In the genomic region with DNA sequence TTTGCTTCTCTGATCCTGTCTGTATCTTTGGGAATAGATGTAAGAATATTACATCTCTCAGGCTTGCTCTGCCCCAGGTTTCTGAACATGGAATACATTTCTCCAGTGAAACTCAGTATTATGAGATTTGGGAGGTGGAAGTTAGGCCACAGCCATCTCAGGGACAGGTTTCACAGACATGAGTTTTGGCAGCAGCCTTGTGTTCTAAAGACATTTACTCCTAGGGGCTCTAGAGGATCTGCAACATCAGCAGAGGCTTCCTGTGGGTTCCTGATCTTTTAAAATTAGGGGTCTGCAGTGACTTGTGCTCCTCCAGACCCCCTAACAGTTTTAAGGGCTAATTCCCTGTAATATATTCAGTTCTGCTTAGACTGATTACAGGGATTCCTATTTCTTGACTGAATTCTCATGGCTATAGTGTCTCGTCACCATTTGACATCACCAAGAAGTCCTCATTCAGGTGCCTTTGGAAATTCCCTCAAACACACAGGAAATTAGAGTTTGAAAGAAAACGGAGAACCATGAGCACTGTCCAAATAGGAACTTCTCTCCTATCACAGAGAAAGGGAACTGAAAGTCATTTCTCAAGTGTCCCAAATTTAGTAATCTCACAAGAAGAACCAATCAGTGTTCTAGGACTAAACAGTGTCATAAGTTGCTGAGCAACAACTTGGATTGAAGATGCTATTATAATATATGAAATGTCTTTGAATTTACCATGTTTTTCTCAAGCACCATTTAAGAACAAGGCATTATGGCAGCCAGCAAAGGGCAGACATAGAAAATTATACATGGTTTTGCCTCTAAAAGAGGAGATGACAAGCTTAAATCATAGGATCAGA, we compare ENCODE assay signal across 9 cellular contexts. TPM values are rescaled to one million over a fixed set of nuclear protein-coding genes. Genes with fewer than 3 reads are reported as not detected.
A peak's percentile ranks its signal among the peaks of the same experiment; 100 is the strongest.
DNase-seq lines count a peak whose midpoint lies in the region; ATAC-seq, FAIRE-seq and TF ChIP-seq lines count a peak whose summit lies in the region.
"Had no signal": no experiment of that assay in that cellular context is flagged by ENCODE, and none has a peak within 500 bp of the region (broad histone marks: within the 10 kb centered on the region; RNA-seq: fewer than 3 reads in every experiment).

No MANE protein-coding gene starts in this region.

- H3K27me3 ChIP-seq in bronchial epithelial cell (ENCODE audit: control insufficient read depth, insufficient read depth, low read length), result no peaks in the 10 kb centered on the region

- H3K36me3 ChIP-seq in bronchial epithelial cell (ENCODE audit: control insufficient read depth, insufficient read depth, low read length), result no peaks in the 10 kb centered on the region

- no peak overlapping the region for H3K27ac Mint-ChIP-seq in activated naive CD4-positive, alpha-beta T cell treated with anti-CD3 and anti-CD28 coated beads, Interleukin-2, amount 50 U/mL, for 72 hours

- no peak for DNase-seq in activated naive CD4-positive, alpha-beta T cell treated with anti-CD3 and anti-CD28 coated beads, Interleukin-2, amount 50 U/mL, for 72 hours (ENCODE audit: low spot score in 2 of 2)
- DNase-seq in activated naive CD4-positive, alpha-beta T cell (lab: John Stamatoyannopoulos, UW), result no peak
- DNase-seq in bronchial epithelial cell (ENCODE audit: low read depth) (peak; percentile 46), pons (ENCODE audit: low spot score) (peak; percentile 89), SHP77 (lab: John Stamatoyannopoulos, UW) (no peak), DMS153 treated with DMSO at 0.1 percent for 48 hours (lab: John Stamatoyannopoulos, UW; ENCODE audit: unreplicated experiment) (no peak)
- no peak for DNase-seq in activated CD4-positive, alpha-beta T cell treated with anti-CD3 and anti-CD28 coated beads for 1 hour

- peak; percentile 48 to 78 for ATAC-seq in activated naive CD4-positive, alpha-beta T cell treated with anti-CD3 and anti-CD28 coated beads, Interleukin-2, amount 50 U/mL, for 72 hours
- ATAC-seq in HG03342 (IDR thresholded peaks at IDR 0.05; ENCODE audit: unreplicated experiment), result peak; percentile 65

- H3K4me3 ChIP-seq in bronchial epithelial cell (ENCODE audit: low read depth, low read length), result no peak overlapping the region

- no peaks in the 10 kb centered on the region for H3K9me3 Mint-ChIP-seq in activated naive CD4-positive, alpha-beta T cell treated with anti-CD3 and anti-CD28 coated beads, Interleukin-2, amount 50 U/mL, for 72 hours

- TF ChIP-seq CTCF in bronchial epithelial cell (IDR thresholded peaks at IDR 0.05; ENCODE audit: insufficient read depth, low read length, severe bottlenecking), result no peak

- FAIRE-seq in bronchial epithelial cell (lab: Jason Lieb, UNC), result no peak

- no peaks in the 10 kb centered on the region for H3K36me3 Mint-ChIP-seq in activated naive CD4-positive, alpha-beta T cell treated with anti-CD3 and anti-CD28 coated beads, Interleukin-2, amount 50 U/mL, for 72 hours

RNA-seq across cellular contexts. Expression of a gene that starts 2.5 kb away (rescaled TPM):
- 1 to 10 TPM; 1.9 to 2.2 TPM for total RNA-seq in activated naive CD4-positive, alpha-beta T cell treated with anti-CD3 and anti-CD28 coated beads, Interleukin-2, amount 50 U/mL, for 72 hours
- 0.13 TPM in 1 of 2 replicates, not detected in the other for total RNA-seq in bronchial epithelial cell
- total RNA-seq: lung microvascular endothelial cell had no signal

RNA-seq across cellular contexts. Expression of a gene that starts 30.2 kb away (rescaled TPM):
- total RNA-seq in activated naive CD4-positive, alpha-beta T cell treated with anti-CD3 and anti-CD28 coated beads, Interleukin-2, amount 50 U/mL, for 72 hours, result not detected
- total RNA-seq in bronchial epithelial cell, result 0.13 and 0.26 TPM in 2 replicates
- total RNA-seq: lung microvascular endothelial cell had no signal

Comparison
In these comparisons a context has a peak if more than half of its experiments do, and no peak if none do; other contexts are left out.
1. DNase-seq: peak in bronchial epithelial cell (single experiment) and pons (single experiment); none in activated naive CD4-positive, alpha-beta T cell treated with anti-CD3 and anti-CD28 coated beads, Interleukin-2, amount 50 U/mL, for 72 hours (0 of 2), activated naive CD4-positive, alpha-beta T cell (0 of 4), activated CD4-positive, alpha-beta T cell treated with anti-CD3 and anti-CD28 coated beads for 1 hour (single experiment), SHP77 (0 of 2) and DMS153 treated with DMSO at 0.1 percent for 48 hours (single experiment).